ENCODE assay signal across 1 cellular context in the genomic region with DNA sequence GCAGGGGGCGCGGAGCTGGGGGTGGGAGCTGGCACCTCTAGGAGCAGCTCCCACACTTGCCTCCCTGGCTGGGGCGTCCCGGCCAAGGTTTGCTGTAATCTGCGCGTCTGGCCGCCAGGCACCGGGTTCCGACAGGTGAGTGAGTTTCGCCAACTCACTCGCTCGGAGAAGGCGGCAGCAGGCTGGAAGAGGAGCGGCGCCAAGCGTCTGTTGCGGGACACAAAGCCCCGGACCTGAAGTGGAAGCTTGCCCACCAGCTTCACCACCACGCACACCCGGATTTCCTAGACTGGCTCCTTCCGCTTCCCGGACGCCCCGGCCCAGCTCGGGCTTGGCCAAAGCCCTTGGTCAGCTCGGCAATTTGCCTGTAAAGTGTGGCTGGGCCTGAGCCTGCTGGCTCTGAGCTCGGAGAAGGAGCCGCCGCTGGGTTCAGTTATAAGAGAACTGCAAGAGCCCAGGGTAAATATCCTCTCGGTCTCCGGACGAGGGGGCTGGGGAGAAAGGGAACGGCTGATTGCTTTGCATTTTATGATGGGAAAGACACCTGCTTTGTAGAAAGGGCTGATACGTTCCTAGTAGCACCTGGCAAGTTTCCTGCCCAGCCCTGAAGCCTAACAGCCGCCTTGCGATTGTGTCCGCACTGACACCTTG.
A peak's percentile ranks its signal among the peaks of the same experiment; 100 is the strongest.
TF ChIP-seq lines count a peak whose summit lies in the region.

No MANE protein-coding gene starts in this region.

TF ChIP-seq in H1, 55 proteins besides CTCF, POLR2A, EP300 and RAD21:
- TF ChIP-seq POLR2AphosphoS5 (IDR thresholded peaks at IDR 0.05; ENCODE audit: low read depth, low read length) (no peak), BACH1 (IDR thresholded peaks at IDR 0.05; ENCODE audit: low read length) (no peak), JUN (IDR thresholded peaks at IDR 0.05; ENCODE audit: low read depth, low read length) (no peak), GABPA (IDR thresholded peaks at IDR 0.05; ENCODE audit: borderline replicate concordance, insufficient read depth, low read length) (no peak), SP2 (IDR thresholded peaks at IDR 0.05; ENCODE audit: low read length) (no peak), FOSL1 (IDR thresholded peaks at IDR 0.05; ENCODE audit: insufficient read depth, low read depth, low read length) (no peak), MAFK (IDR thresholded peaks at IDR 0.05; ENCODE audit: low read depth, low read length) (peak; percentile 9; the same call in 1 of the 2 replicates), BCL11A (IDR thresholded peaks at IDR 0.05; ENCODE audit: low read depth in 2 of 2, low read length in 2 of 2) (no peak), RBBP5 (IDR thresholded peaks at IDR 0.05; ENCODE audit: borderline replicate concordance, low read depth, low read length) (peak; percentile 54; the same call in 1 of the 2 replicates), EZH2 (IDR thresholded peaks at IDR 0.05; ENCODE audit: low read depth, low read length, severe bottlenecking) (peak; percentile 21), TEAD4 (IDR thresholded peaks at IDR 0.05; ENCODE audit: low read depth, low read length) (no peak), SUZ12 (IDR thresholded peaks at IDR 0.05; ENCODE audit: low read length) (peak; percentile 20; the same call in 1 of the 2 replicates), SIX5 (IDR thresholded peaks at IDR 0.05; ENCODE audit: low read depth, low read length) (no peak), KDM1A (IDR thresholded peaks at IDR 0.05; ENCODE audit: borderline replicate concordance, low read length) (no peak), RXRA (IDR thresholded peaks at IDR 0.05; ENCODE audit: insufficient read depth, low read depth, low read length) (no peak), ZNF274 (IDR thresholded peaks at IDR 0.05; ENCODE audit: borderline replicate concordance, extremely low read depth, low read length) (no peak), HDAC6 (IDR thresholded peaks at IDR 0.05; ENCODE audit: low read depth, low read length) (no peak), PHF8 (conservative IDR thresholded peaks at IDR 0.05; ENCODE audit: low read depth, low read length) (no peak; the same call in 1 of the 2 replicates), SIRT6 (IDR thresholded peaks at IDR 0.05; ENCODE audit: low read length) (no peak), CHD1 (IDR thresholded peaks at IDR 0.05; ENCODE audit: low read depth, low read length) (no peak), RFX5 (IDR thresholded peaks at IDR 0.05; ENCODE audit: borderline replicate concordance, low read depth, low read length) (no peak), TBP (IDR thresholded peaks at IDR 0.05; ENCODE audit: low read depth, low read length) (no peak), ASH2L (IDR thresholded peaks at IDR 0.05; ENCODE audit: low read length) (peak; percentile 2), SIN3A (conservative IDR thresholded peaks at IDR 0.05 in 1 of 2, IDR thresholded peaks at IDR 0.05 in 1 of 2; ENCODE audit: low read depth in 1 of 2, low read length in 2 of 2) (no peak), POU5F1 (IDR thresholded peaks at IDR 0.05; ENCODE audit: low read depth, low read length) (no peak), EGR1 (IDR thresholded peaks at IDR 0.05; ENCODE audit: borderline replicate concordance, low read depth, low read length) (no peak), TCF12 (IDR thresholded peaks at IDR 0.05; ENCODE audit: low read depth, low read length) (no peak), TAF1 (IDR thresholded peaks at IDR 0.05; ENCODE audit: low read depth, low read length) (no peak), BRCA1 (IDR thresholded peaks at IDR 0.05; ENCODE audit: low read depth, low read length) (no peak)
- TF ChIP-seq, protein P1, sequence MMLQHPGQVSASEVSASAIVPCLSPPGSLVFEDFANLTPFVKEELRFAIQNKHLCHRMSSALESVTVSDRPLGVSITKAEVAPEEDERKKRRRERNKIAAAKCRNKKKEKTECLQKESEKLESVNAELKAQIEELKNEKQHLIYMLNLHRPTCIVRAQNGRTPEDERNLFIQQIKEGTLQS (IDR thresholded peaks at IDR 0.05; ENCODE audit: insufficient read depth, low read depth, low read length) = no peak
- TF ChIP-seq, protein P2, sequence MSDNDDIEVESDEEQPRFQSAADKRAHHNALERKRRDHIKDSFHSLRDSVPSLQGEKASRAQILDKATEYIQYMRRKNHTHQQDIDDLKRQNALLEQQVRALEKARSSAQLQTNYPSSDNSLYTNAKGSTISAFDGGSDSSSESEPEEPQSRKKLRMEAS (IDR thresholded peaks at IDR 0.05) = no peak
- TF ChIP-seq, protein P3, sequence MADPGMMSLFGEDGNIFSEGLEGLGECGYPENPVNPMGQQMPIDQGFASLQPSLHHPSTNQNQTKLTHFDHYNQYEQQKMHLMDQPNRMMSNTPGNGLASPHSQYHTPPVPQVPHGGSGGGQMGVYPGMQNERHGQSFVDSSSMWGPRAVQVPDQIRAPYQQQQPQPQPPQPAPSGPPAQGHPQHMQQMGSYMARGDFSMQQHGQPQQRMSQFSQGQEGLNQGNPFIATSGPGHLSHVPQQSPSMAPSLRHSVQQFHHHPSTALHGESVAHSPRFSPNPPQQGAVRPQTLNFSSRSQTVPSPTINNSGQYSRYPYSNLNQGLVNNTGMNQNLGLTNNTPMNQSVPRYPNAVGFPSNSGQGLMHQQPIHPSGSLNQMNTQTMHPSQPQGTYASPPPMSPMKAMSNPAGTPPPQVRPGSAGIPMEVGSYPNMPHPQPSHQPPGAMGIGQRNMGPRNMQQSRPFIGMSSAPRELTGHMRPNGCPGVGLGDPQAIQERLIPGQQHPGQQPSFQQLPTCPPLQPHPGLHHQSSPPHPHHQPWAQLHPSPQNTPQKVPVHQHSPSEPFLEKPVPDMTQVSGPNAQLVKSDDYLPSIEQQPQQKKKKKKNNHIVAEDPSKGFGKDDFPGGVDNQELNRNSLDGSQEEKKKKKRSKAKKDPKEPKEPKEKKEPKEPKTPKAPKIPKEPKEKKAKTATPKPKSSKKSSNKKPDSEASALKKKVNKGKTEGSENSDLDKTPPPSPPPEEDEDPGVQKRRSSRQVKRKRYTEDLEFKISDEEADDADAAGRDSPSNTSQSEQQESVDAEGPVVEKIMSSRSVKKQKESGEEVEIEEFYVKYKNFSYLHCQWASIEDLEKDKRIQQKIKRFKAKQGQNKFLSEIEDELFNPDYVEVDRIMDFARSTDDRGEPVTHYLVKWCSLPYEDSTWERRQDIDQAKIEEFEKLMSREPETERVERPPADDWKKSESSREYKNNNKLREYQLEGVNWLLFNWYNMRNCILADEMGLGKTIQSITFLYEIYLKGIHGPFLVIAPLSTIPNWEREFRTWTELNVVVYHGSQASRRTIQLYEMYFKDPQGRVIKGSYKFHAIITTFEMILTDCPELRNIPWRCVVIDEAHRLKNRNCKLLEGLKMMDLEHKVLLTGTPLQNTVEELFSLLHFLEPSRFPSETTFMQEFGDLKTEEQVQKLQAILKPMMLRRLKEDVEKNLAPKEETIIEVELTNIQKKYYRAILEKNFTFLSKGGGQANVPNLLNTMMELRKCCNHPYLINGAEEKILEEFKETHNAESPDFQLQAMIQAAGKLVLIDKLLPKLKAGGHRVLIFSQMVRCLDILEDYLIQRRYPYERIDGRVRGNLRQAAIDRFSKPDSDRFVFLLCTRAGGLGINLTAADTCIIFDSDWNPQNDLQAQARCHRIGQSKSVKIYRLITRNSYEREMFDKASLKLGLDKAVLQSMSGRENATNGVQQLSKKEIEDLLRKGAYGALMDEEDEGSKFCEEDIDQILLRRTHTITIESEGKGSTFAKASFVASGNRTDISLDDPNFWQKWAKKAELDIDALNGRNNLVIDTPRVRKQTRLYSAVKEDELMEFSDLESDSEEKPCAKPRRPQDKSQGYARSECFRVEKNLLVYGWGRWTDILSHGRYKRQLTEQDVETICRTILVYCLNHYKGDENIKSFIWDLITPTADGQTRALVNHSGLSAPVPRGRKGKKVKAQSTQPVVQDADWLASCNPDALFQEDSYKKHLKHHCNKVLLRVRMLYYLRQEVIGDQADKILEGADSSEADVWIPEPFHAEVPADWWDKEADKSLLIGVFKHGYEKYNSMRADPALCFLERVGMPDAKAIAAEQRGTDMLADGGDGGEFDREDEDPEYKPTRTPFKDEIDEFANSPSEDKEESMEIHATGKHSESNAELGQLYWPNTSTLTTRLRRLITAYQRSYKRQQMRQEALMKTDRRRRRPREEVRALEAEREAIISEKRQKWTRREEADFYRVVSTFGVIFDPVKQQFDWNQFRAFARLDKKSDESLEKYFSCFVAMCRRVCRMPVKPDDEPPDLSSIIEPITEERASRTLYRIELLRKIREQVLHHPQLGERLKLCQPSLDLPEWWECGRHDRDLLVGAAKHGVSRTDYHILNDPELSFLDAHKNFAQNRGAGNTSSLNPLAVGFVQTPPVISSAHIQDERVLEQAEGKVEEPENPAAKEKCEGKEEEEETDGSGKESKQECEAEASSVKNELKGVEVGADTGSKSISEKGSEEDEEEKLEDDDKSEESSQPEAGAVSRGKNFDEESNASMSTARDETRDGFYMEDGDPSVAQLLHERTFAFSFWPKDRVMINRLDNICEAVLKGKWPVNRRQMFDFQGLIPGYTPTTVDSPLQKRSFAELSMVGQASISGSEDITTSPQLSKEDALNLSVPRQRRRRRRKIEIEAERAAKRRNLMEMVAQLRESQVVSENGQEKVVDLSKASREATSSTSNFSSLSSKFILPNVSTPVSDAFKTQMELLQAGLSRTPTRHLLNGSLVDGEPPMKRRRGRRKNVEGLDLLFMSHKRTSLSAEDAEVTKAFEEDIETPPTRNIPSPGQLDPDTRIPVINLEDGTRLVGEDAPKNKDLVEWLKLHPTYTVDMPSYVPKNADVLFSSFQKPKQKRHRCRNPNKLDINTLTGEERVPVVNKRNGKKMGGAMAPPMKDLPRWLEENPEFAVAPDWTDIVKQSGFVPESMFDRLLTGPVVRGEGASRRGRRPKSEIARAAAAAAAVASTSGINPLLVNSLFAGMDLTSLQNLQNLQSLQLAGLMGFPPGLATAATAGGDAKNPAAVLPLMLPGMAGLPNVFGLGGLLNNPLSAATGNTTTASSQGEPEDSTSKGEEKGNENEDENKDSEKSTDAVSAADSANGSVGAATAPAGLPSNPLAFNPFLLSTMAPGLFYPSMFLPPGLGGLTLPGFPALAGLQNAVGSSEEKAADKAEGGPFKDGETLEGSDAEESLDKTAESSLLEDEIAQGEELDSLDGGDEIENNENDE (IDR thresholded peaks at IDR 0.05; ENCODE audit: insufficient replicate concordance, low read length) = no peak
